Comparison of ENCODE assay signal across 16 cellular contexts in genomic region chr7:73437699-73438416, GRCh38. TPM values are rescaled to one million over a fixed set of nuclear protein-coding genes. Genes with fewer than 3 reads are reported as not detected.
DNase-seq lines count a peak whose midpoint lies in the region; ATAC-seq and TF ChIP-seq lines count a peak whose summit lies in the region.
"Had no signal": no experiment of that assay in that cellular context is flagged by ENCODE, and none has a peak within 500 bp of the region (broad histone marks: within the 10 kb centered on the region; RNA-seq: fewer than 3 reads in every experiment).

No MANE protein-coding gene starts in this region.

- in situ Hi-C loops in mammary epithelial cell (cut with MboI; ENCODE audit: low sequenced_read_pairs in 2 of 2) = no loop called here

- H3K4me1 ChIP-seq in spleen (peaks cover 0 to 55% (median 14%) of the 10 kb centered on the region in 6 donors), mammary epithelial cell (ENCODE audit: insufficient read depth, low read length) (no peaks in the 10 kb centered on the region)

- no peaks in the 10 kb centered on the region for H3K79me2 ChIP-seq in mammary epithelial cell (ENCODE audit: insufficient read depth, low read length)

- H3K9ac ChIP-seq in mammary epithelial cell (ENCODE audit: insufficient read depth, low read length) = no peak overlapping the region

- peaks cover 4 to 46% (median 31%) of the 10 kb centered on the region in 6 donors for H3K36me3 ChIP-seq in spleen
- H3K36me3 ChIP-seq in mammary epithelial cell (ENCODE audit: insufficient read depth, low read length) = peaks cover 4% of the 10 kb centered on the region

- H3K4me3 ChIP-seq in spleen (no peak overlapping the region), mammary epithelial cell (replicated peaks in 1 of 3; ENCODE audit: insufficient read depth in 1 of 3, low read depth in 2 of 3, low read length in 3 of 3) (no peak overlapping the region)
- H3K4me3 ChIP-seq: dorsolateral prefrontal cortex, esophagus muscularis mucosa, GM12878, lung had no signal

- ATAC-seq in HG02981 (IDR thresholded peaks at IDR 0.05; ENCODE audit: unreplicated experiment) = no peak
- ATAC-seq in HG03521 (IDR thresholded peaks at IDR 0.05; ENCODE audit: unreplicated experiment) = no peak

- intact Hi-C loops in spleen (cut with DNase I; ENCODE audit: low total_unique reads) (loop anchor here (10.0 kb wide), 1 partner anchor 103 kb away; no protein-coding TSS in a partner anchor), mammary epithelial cell (cut with micrococcal nuclease) (no loop called here)

- TF ChIP-seq CTCF in RWPE1 (conservative IDR thresholded peaks at IDR 0.05; ENCODE audit: low read depth) = no peak
- no peak for TF ChIP-seq CTCF in spleen (IDR thresholded peaks at IDR 0.05 in 8 of 11, conservative IDR thresholded peaks at IDR 0.05 in 3 of 11)
- TF ChIP-seq CTCF in mammary epithelial cell (conservative IDR thresholded peaks at IDR 0.05 in 1 of 2, IDR thresholded peaks at IDR 0.05 in 1 of 2; ENCODE audit: extremely low read depth in 1 of 2, insufficient read depth in 1 of 2, low read depth in 1 of 2, low read length in 2 of 2) = no peak

- 60 to 73% (median 71%) methylated on average over 13 to 14 of the region's 14 CpGs for WGBS in spleen, 5 donors
- WGBS in mammary epithelial cell (ENCODE audit: low coverage, missing lambda C conversion rate) = 71% methylated on average over 8 of the region's 14 CpGs

- H3K27ac ChIP-seq in RWPE1 (peak overlapping the region; percentile 56), spleen (no peak overlapping the region), mammary epithelial cell (ENCODE audit: insufficient read depth, low read depth, low read length) (no peak overlapping the region)

- H4K20me1 ChIP-seq in mammary epithelial cell (ENCODE audit: insufficient read depth, low read length) = no peaks in the 10 kb centered on the region

- DNase-seq in activated effector memory CD4-positive, alpha-beta T cell treated with anti-CD3 and anti-CD28 coated beads, Interleukin-2, amount 50 U/mL, for 16 hours = peak; percentile 50
- DNase-seq in activated effector memory CD4-positive, alpha-beta T cell treated with Interleukin-2 at 50 U/mL for 16 hours = no peak
- DNase-seq in RWPE1 (ENCODE audit: low spot score) = peak; percentile 22
- DNase-seq in foreskin melanocyte = peak; percentile 53
- DNase-seq in spleen = peak; percentile 64
- no peak for DNase-seq in mammary epithelial cell
- DNase-seq: ACHN; activated CD4-positive, alpha-beta T cell treated with anti-CD3 and anti-CD28 coated beads, Interleukin-2, amount 10 ng/mL, durations not matched to agents 7 days and 5 days; CD4-positive, CD25-positive, alpha-beta regulatory T cell; NCI-H2029 treated with DMSO at 0.1 percent for 48 hours had no signal

- peaks cover 0 to 25% (median 6%) of the 10 kb centered on the region in 7 donors for H3K27me3 ChIP-seq in spleen (replicated peaks in 1 of 7)
- no peaks in the 10 kb centered on the region for H3K27me3 ChIP-seq in mammary epithelial cell (ENCODE audit: insufficient read depth, low read length)

- no peak for TF ChIP-seq POLR2A in spleen (IDR thresholded peaks at IDR 0.05)

- H3K9me3 ChIP-seq in spleen (peaks cover 0 to 8% (median 0%) of the 10 kb centered on the region in 8 donors), mammary epithelial cell (replicated peaks; ENCODE audit: insufficient read depth, low read length) (peaks cover 4% of the 10 kb centered on the region)
- H3K9me3 ChIP-seq: esophagus muscularis mucosa had no signal

- POLR2A ChIA-PET in RWPE1 (lab: Yijun Ruan, JAX; ENCODE audit: low non-redundant PET) = no interaction called here

- CTCF ChIA-PET in RWPE1 (lab: Yijun Ruan, JAX) (interaction anchor here (1.0 kb wide), 1 partner anchor 114 kb away, joined by 4 read pairs; no protein-coding TSS in a partner anchor), mammary epithelial cell (lab: Charles Lee; ENCODE audit: low non-redundant PET) (no interaction called here)

- BruUV-seq in mammary epithelial cell (replicated peaks; lab: Mats Ljungman, UMichigan) = no TSS peak

- dilution Hi-C loops in mammary epithelial cell (cut with HindIII; ENCODE audit: low sequenced_read_pairs) = loop anchor here (5.0 kb wide), 1 partner anchor 81 kb away; no protein-coding TSS in a partner anchor

- H2AFZ ChIP-seq in mammary epithelial cell (ENCODE audit: low read depth, low read length) = no peak overlapping the region

- no peak overlapping the region for H3K4me2 ChIP-seq in mammary epithelial cell (ENCODE audit: insufficient read depth, low read depth, low read length)

RNA-seq across cellular contexts. Expression of gene FZD9, which starts 4.3 kb away (rescaled TPM):
- total RNA-seq in spleen (under 1 TPM; 0.28 to 0.64 (median 0.49) TPM), mammary epithelial cell (under 1 TPM; 0.33 to 0.71 TPM)
- polyA plus RNA-seq in spleen (under 1 TPM; 0.09 to 0.22 (median 0.18) TPM), mammary epithelial cell (0.20 TPM)
- not detected for polyA minus RNA-seq in mammary epithelial cell
- total RNA-seq: activated CD4-positive, alpha-beta T cell treated with anti-CD3 and anti-CD28 coated beads, Interleukin-2, amount 10 ng/mL, durations not matched to agents 7 days and 5 days; CD4-positive, CD25-positive, alpha-beta regulatory T cell; GM12878 had no signal

Comparison
In these comparisons a context has a peak if more than half of its experiments do, and no peak if none do; other contexts are left out.
1. DNase-seq: peak in activated effector memory CD4-positive, alpha-beta T cell treated with anti-CD3 and anti-CD28 coated beads, Interleukin-2, amount 50 U/mL, for 16 hours (single experiment), RWPE1 (single experiment), foreskin melanocyte (single experiment) and spleen (single experiment); none in activated effector memory CD4-positive, alpha-beta T cell treated with Interleukin-2 at 50 U/mL for 16 hours (single experiment) and mammary epithelial cell (single experiment).